9 cellular contexts compared by ENCODE assay signal in the genomic region with DNA sequence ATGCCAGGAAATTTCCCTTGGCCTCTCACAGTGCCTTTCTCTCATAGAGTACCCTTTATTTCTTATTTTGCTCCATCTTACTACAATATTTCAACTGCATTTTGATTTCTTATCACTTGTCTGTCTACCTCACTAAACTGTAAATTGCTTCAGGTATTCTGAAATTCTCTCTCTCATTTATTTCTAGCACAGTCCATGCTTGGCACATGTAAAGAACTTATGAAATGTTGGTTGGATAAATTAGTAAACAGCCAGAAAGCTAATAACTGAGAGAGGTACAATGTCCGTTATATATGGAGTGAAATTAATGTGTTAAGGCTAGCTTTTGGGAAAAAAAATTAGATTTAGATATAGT.
DNase-seq lines count a peak whose midpoint lies in the region; ATAC-seq and TF ChIP-seq lines count a peak whose summit lies in the region.
"Had no signal": no experiment of that assay in that cellular context is flagged by ENCODE, and none has a peak within 500 bp of the region (broad histone marks: within the 10 kb centered on the region; RNA-seq: fewer than 3 reads in every experiment).

No MANE protein-coding gene starts in this region.

- H3K9me3 Mint-ChIP-seq in progenitor cell of endocrine pancreas (ENCODE audit: low read depth), result peaks cover 6% of the 10 kb centered on the region

- H3K27ac ChIP-seq in HUES64 (ENCODE audit: low read depth, low read length) (0 out of 2 replicates have a peak overlapping the region, but pooled peaks have one; percentile 18), breast epithelium (peak overlapping the region; percentile 29 to 30)
- H3K27ac ChIP-seq: testis had no signal

- H3K27ac Mint-ChIP-seq in progenitor cell of endocrine pancreas, result peak overlapping the region; percentile 89

- peaks cover 6% of the 10 kb centered on the region for H3K4me1 ChIP-seq in HUES64 (ENCODE audit: insufficient read depth, low read length)
- no peaks in the 10 kb centered on the region for H3K4me1 ChIP-seq in breast epithelium

- H3K9me3 ChIP-seq in HUES64 (ENCODE audit: insufficient read depth, low read depth, low read length) (peaks cover 4% of the 10 kb centered on the region), breast epithelium (no peaks in the 10 kb centered on the region)
- H3K9me3 ChIP-seq: testis had no signal

- WGBS in HUES64, result 87% methylated on average over 1 of the region's 1 CpG

- H3K27me3 ChIP-seq in HUES64 (ENCODE audit: insufficient read depth, low read length) (no peaks in the 10 kb centered on the region), breast epithelium (no peaks in the 10 kb centered on the region)
- H3K27me3 ChIP-seq: testis had no signal

- peak; percentile 1 for ATAC-seq in GM18867 (IDR thresholded peaks at IDR 0.05; ENCODE audit: unreplicated experiment)

- H3K4me3 ChIP-seq in HUES64 (ENCODE audit: low read length) (no peak overlapping the region), breast epithelium (no peak overlapping the region)
- H3K4me3 ChIP-seq: testis had no signal

- no peak for TF ChIP-seq CTCF in breast epithelium (IDR thresholded peaks at IDR 0.05)
- no peak for TF ChIP-seq CTCF in progenitor cell of endocrine pancreas (IDR thresholded peaks at IDR 0.05; ENCODE audit: unreplicated experiment)

- no peaks in the 10 kb centered on the region for H3K27me3 Mint-ChIP-seq in progenitor cell of endocrine pancreas

- intact Hi-C loops in breast epithelium (cut with DNase I; ENCODE audit: low total_unique reads), result no loop called here

- peaks cover 34% of the 10 kb centered on the region for H3K4me1 Mint-ChIP-seq in progenitor cell of endocrine pancreas (ENCODE audit: low read depth)

- no peak for DNase-seq in breast epithelium (ENCODE audit: low spot score in 2 of 2)
- DNase-seq in progenitor cell of endocrine pancreas (ENCODE audit: low spot score, unreplicated experiment), result no peak
- DNase-seq in T1000 (lab: John Stamatoyannopoulos, UW), result no peak
- no peak for DNase-seq in hippocampal formation (lab: John Stamatoyannopoulos, UW)
- DNase-seq in NCI-H2081 treated with DMSO at 0.1 percent for 48 hours (lab: John Stamatoyannopoulos, UW), result no peak
- DNase-seq: NCI-H524 treated with DMSO at 0.1 percent for 48 hours had no signal

- H3K4me3 Mint-ChIP-seq in progenitor cell of endocrine pancreas (ENCODE audit: low read depth), result no peak overlapping the region

- H3K9ac ChIP-seq in HUES64 (ENCODE audit: low read depth, low read length), result no peak overlapping the region

- peaks cover 3% of the 10 kb centered on the region for H3K36me3 Mint-ChIP-seq in progenitor cell of endocrine pancreas (ENCODE audit: insufficient read depth)

- no peak for TF ChIP-seq POLR2A in breast epithelium (IDR thresholded peaks at IDR 0.05)

- no peaks in the 10 kb centered on the region for H3K36me3 ChIP-seq in HUES64 (ENCODE audit: insufficient read depth, low read length)
- no peaks in the 10 kb centered on the region for H3K36me3 ChIP-seq in breast epithelium
